ENCODE assay signal across 8 cellular contexts in the genomic region with DNA sequence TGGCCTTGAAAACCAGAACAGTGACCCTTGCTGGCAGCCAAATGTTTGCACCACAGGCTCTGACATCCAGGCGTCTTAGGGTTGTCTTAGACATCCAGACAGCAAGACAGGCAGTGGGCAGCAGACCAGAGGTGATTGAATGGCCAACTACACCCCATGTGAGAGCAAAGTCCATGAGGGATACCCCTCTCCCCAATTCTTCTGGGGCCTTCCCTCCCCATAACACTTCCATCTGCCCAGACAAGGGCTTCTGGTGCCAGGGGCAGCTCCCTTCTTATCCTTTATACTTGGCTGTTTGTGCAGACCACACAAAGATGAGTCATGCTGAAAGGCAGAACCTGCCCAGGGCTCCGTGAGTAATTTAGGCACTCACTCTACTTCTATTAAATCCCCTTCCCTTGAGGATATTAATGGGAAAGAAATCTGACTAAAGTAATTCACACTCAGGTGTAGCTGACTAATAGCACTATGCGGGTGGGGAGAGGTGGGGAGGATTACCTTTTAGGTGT.
DNase-seq lines count a peak whose midpoint lies in the region; ATAC-seq and TF ChIP-seq lines count a peak whose summit lies in the region.

No MANE protein-coding gene starts in this region.

- ATAC-seq in left ventricle myocardium superior (peak; percentile 39), Right ventricle myocardium superior (ENCODE audit: poor library complexity) (no peak), Panc1 (peak; percentile 72), upper lobe of left lung (ENCODE audit: low FRiP score in 2 of 2) (peak in 1 of 2 donors; percentile 62)

- TF ChIP-seq CTCF in Panc1 (IDR thresholded peaks at IDR 0.05) (no peak), esophagus squamous epithelium (IDR thresholded peaks at IDR 0.05) (no peak), upper lobe of left lung (IDR thresholded peaks at IDR 0.05) (no peak)

- DNase-seq in left ventricle myocardium superior (no peak), Right ventricle myocardium superior (no peak), Panc1 (ENCODE audit: low read depth, low spot score) (peak; percentile 75), esophagus squamous epithelium (lab: John Stamatoyannopoulos, UW) (no peak), upper lobe of left lung (peak in 1 of 2 donors; percentile 55), HuH-7.5 (ENCODE audit: low spot score) (no peak), NCI-H526 (lab: John Stamatoyannopoulos, UW) (no peak), NCI-H2081 (lab: John Stamatoyannopoulos, UW) (no peak)

- POLR2A ChIA-PET in Panc1 (lab: Charles Lee), result interaction anchor here (0.7 to 1.1 kb wide), 2 partner anchors 15 to 26 kb away, joined by 5 to 7 read pairs; no protein-coding TSS in a partner anchor

- no peak for TF ChIP-seq EP300 in upper lobe of left lung (IDR thresholded peaks at IDR 0.05)

- no peak overlapping the region for H3K4me3 ChIP-seq in Panc1 (ENCODE audit: low read depth in 2 of 2, low read length in 2 of 2)
- H3K4me3 ChIP-seq in esophagus squamous epithelium, result no peak overlapping the region
- no peak overlapping the region for H3K4me3 ChIP-seq in upper lobe of left lung

- intact Hi-C loops in left ventricle myocardium superior (cut with micrococcal nuclease), result no loop called here
- intact Hi-C loops in Right ventricle myocardium superior (cut with DNase I), result no loop called here
- intact Hi-C loops in Panc1 (cut with micrococcal nuclease; ENCODE audit: unreplicated experiment), result no loop called here
- intact Hi-C loops in esophagus squamous epithelium (cut with DNase I), result no loop called here

- H3K4me1 ChIP-seq in Panc1 (ENCODE audit: control insufficient read depth, insufficient read depth, low read length) (peaks cover 85% of the 10 kb centered on the region), esophagus squamous epithelium (peaks cover 40 to 83% (median 47%) of the 10 kb centered on the region in 3 donors), upper lobe of left lung (peaks cover 32 to 54% (median 43%) of the 10 kb centered on the region in 4 donors)

- 0 to 15% methylated on average over 2 to 3 of the region's 3 CpGs for WGBS in esophagus squamous epithelium, 2 donors
- 39 to 50% methylated on average over 2 to 3 of the region's 3 CpGs for whole genome bisulfite sequencing in upper lobe of left lung, 2 donors

- H3K9me3 ChIP-seq in Panc1 (ENCODE audit: control insufficient read depth, insufficient read depth, low read depth, low read length), result peaks cover 6% of the 10 kb centered on the region; the same call in 1 of the 2 replicates
- H3K9me3 ChIP-seq in esophagus squamous epithelium, result peaks cover 0 to 14% (median 10%) of the 10 kb centered on the region in 3 donors
- peaks cover 5 to 12% (median 9%) of the 10 kb centered on the region in 4 donors for H3K9me3 ChIP-seq in upper lobe of left lung

- H3K27ac ChIP-seq in Panc1 (ENCODE audit: low read length), result peak overlapping the region; percentile 92
- peak overlapping the region; percentile 54 to 61 (median 58) for H3K27ac ChIP-seq in esophagus squamous epithelium
- peak overlapping the region; percentile 36 to 80 (median 58) for H3K27ac ChIP-seq in upper lobe of left lung

- in situ Hi-C loops in Panc1 (cut with HindIII; ENCODE audit: low pct_unique_long_range_greater_than_20kb, low sequenced_read_pairs), result no loop called here

- H3K27me3 ChIP-seq in Panc1 (ENCODE audit: control insufficient read depth, insufficient read depth, low read length) (no peaks in the 10 kb centered on the region), esophagus squamous epithelium (peaks cover 0 to 12% (median 0%) of the 10 kb centered on the region in 4 donors), upper lobe of left lung (no peaks in the 10 kb centered on the region)

- H3K36me3 ChIP-seq in Panc1 (ENCODE audit: control insufficient read depth, insufficient read depth, low read length) (no peaks in the 10 kb centered on the region), esophagus squamous epithelium (no peaks in the 10 kb centered on the region), upper lobe of left lung (no peaks in the 10 kb centered on the region)

- no peak for TF ChIP-seq POLR2A in esophagus squamous epithelium (IDR thresholded peaks at IDR 0.05)
- TF ChIP-seq POLR2A in upper lobe of left lung (IDR thresholded peaks at IDR 0.05), result peak in 1 of 4 donors; percentile 22

- no TSS peak for BruUV-seq in Panc1 (replicated peaks; lab: Mats Ljungman, UMichigan)

- CTCF ChIA-PET in Panc1 (lab: Charles Lee), result interaction anchor here (0.7 to 1.2 kb wide), 2 partner anchors 16 to 93 kb away, joined by 3 to 6 read pairs; no protein-coding TSS in a partner anchor
